In the genomic region with DNA sequence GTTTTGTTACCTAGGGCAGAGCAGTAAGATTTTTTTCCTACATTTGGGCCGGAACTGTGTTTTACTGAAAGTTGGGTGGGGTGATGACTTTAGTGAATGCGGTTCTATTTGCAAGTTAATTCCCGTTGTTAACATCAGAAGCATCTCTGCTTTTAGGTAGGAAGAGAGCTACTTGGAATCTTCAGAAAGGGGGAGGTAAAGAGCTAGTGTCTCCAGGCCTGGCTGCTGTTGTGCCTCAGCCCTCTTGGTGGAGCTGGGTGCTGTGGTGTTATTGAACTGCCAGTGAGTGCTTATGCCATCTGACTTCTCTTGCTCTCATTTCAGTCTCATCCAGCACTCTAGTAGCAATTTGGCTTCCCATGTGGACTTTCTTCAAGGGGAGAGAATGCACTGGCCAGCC, we compare ENCODE assay signal across 8 cellular contexts. TPM values are rescaled to one million over a fixed set of nuclear protein-coding genes. Genes with fewer than 3 reads are reported as not detected.
DNase-seq lines count a peak whose midpoint lies in the region; ATAC-seq, FAIRE-seq and TF ChIP-seq lines count a peak whose summit lies in the region.

No MANE protein-coding gene starts in this region.

- peak; percentile 60 for TF ChIP-seq CTCF in OCI-LY7 (conservative IDR thresholded peaks at IDR 0.05; ENCODE audit: low read length)
- TF ChIP-seq CTCF in endothelial cell of umbilical vein (IDR thresholded peaks at IDR 0.05; ENCODE audit: extremely low read depth in 1 of 2, insufficient read depth in 1 of 2, low read depth in 1 of 2, low read length in 2 of 2): peak in 1 of 2 donors; percentile 24

- H3K9ac ChIP-seq in endothelial cell of umbilical vein (replicated peaks; ENCODE audit: extremely low read depth, insufficient read depth, low read length) (no peak overlapping the region), neuronal stem cell (ENCODE audit: low read depth, low read length, poor library complexity) (no peak overlapping the region)

- H3K36me3 Mint-ChIP-seq in activated naive CD4-positive, alpha-beta T cell treated with anti-CD3 and anti-CD28 coated beads, Interleukin-2, amount 50 U/mL, for 72 hours: peaks cover 5 to 13% of the 10 kb centered on the region in 2 donors

- H3K27ac ChIP-seq in OCI-LY7 (ENCODE audit: low read depth, low read length, poor library complexity, severe bottlenecking) (no peak overlapping the region), endothelial cell of umbilical vein (ENCODE audit: insufficient read depth, low read depth, low read length) (no peak overlapping the region), neuronal stem cell (replicated peaks; ENCODE audit: low read length) (no peak overlapping the region)

- H3K79me2 ChIP-seq in OCI-LY7 (ENCODE audit: insufficient read depth, low read depth, low read length): peaks cover 27% of the 10 kb centered on the region
- H3K79me2 ChIP-seq in endothelial cell of umbilical vein (ENCODE audit: control insufficient read depth, insufficient read depth, low read length): peaks cover 24% of the 10 kb centered on the region

- H3K27ac Mint-ChIP-seq in activated naive CD4-positive, alpha-beta T cell treated with anti-CD3 and anti-CD28 coated beads, Interleukin-2, amount 50 U/mL, for 72 hours: peak overlapping the region; percentile 36 to 52

- H3K9me1 ChIP-seq in endothelial cell of umbilical vein (replicated peaks; ENCODE audit: control insufficient read depth, extremely low read depth, insufficient read depth, low read length): no peaks in the 10 kb centered on the region

- H4K8ac ChIP-seq in neuronal stem cell (ENCODE audit: low read depth, low read length): no peak overlapping the region

- H2BK15ac ChIP-seq in neuronal stem cell (ENCODE audit: low read length): no peak overlapping the region

- no TSS peak for BruUV-seq in OCI-LY7 (replicated peaks; lab: Mats Ljungman, UMichigan)
- no TSS peak for BruUV-seq in endothelial cell of umbilical vein (replicated peaks; lab: Mats Ljungman, UMichigan)

- H4K20me1 ChIP-seq in OCI-LY7 (ENCODE audit: insufficient read depth, low read length): peaks cover 8% of the 10 kb centered on the region; the same call in 1 of the 2 replicates
- no peaks in the 10 kb centered on the region for H4K20me1 ChIP-seq in endothelial cell of umbilical vein (replicated peaks; ENCODE audit: control insufficient read depth, extremely low read depth, insufficient read depth, low read length)

- no peak overlapping the region for H2BK12ac ChIP-seq in neuronal stem cell (ENCODE audit: low read length)

- H2BK5ac ChIP-seq in neuronal stem cell (ENCODE audit: low read length): no peak overlapping the region

- H3K79me1 ChIP-seq in neuronal stem cell (ENCODE audit: low read depth, low read length): peaks cover 5% of the 10 kb centered on the region

- CTCF ChIA-PET in OCI-LY7 (lab: Charles Lee; ENCODE audit: unreplicated experiment) (interaction anchor here (0.7 kb wide), 1 partner anchor 282 kb away, joined by 3 read pairs; no protein-coding TSS in a partner anchor), endothelial cell of umbilical vein (lab: Charles Lee) (interaction anchor here (0.6 to 1.4 kb wide), 5 partner anchors 9 to 123 kb away, joined by 3 to 7 read pairs (median 4); no protein-coding TSS in a partner anchor)

- no peaks in the 10 kb centered on the region for H3K9me2 ChIP-seq in OCI-LY7 (ENCODE audit: insufficient read depth, low read length)

- dilution Hi-C loops in endothelial cell of umbilical vein (cut with MboI; ENCODE audit: extremely low pct_ligation_motif_present, low sequenced_read_pairs): no loop called here

- intact Hi-C loops in OCI-LY7 (cut with micrococcal nuclease; ENCODE audit: unreplicated experiment) (loop anchor here (5.0 to 10.0 kb wide), 2 partner anchors 429 to 701 kb away; no protein-coding TSS in a partner anchor), endothelial cell of umbilical vein (cut with micrococcal nuclease) (loop anchor here (5.0 kb wide), 1 partner anchor 279 kb away; the partner anchor contains the start of gene ARTN)

- POLR2A ChIA-PET in OCI-LY7 (lab: Charles Lee) (interaction anchor here (1.4 kb wide), 1 partner anchor 11 kb away, joined by 3 read pairs; no protein-coding TSS in a partner anchor), endothelial cell of umbilical vein (lab: Charles Lee) (no interaction called here)

- H3K18ac ChIP-seq in neuronal stem cell (ENCODE audit: low read length): no peak overlapping the region

- no peaks in the 10 kb centered on the region for H3K27me3 ChIP-seq in endothelial cell of umbilical vein (ENCODE audit: control insufficient read depth in 2 of 2, insufficient read depth in 2 of 2, low read length in 2 of 2)
- H3K27me3 ChIP-seq in neuronal stem cell (ENCODE audit: control insufficient read depth in 3 of 3, insufficient read depth in 3 of 3, low read depth in 1 of 3, low read length in 3 of 3): no peaks in the 10 kb centered on the region

- H3K23ac ChIP-seq in neuronal stem cell (ENCODE audit: low read depth, low read length, poor library complexity): no peak overlapping the region

- H3K4ac ChIP-seq in neuronal stem cell (ENCODE audit: low read length): no peak overlapping the region

- H3K4me1 ChIP-seq in OCI-LY7 (ENCODE audit: insufficient read depth, low read length, poor library complexity, severe bottlenecking) (peaks cover 27% of the 10 kb centered on the region), endothelial cell of umbilical vein (ENCODE audit: control insufficient read depth, extremely low read depth, insufficient read depth, low read length) (peaks cover 16% of the 10 kb centered on the region), neuronal stem cell (ENCODE audit: control insufficient read depth in 2 of 2, insufficient read depth in 1 of 2, low read depth in 1 of 2, low read length in 2 of 2) (peaks cover 5 to 6% of the 10 kb centered on the region in 2 donors)

- H3K9me3 ChIP-seq in OCI-LY7 (ENCODE audit: low read length) (no peaks in the 10 kb centered on the region), endothelial cell of umbilical vein (replicated peaks; ENCODE audit: control insufficient read depth, insufficient read depth, low read length) (no peaks in the 10 kb centered on the region), neuronal stem cell (replicated peaks in 1 of 2; ENCODE audit: control insufficient read depth in 2 of 2, insufficient read depth in 1 of 2, low read depth in 1 of 2, low read length in 2 of 2) (no peaks in the 10 kb centered on the region)

- TF ChIP-seq POLR2A in endothelial cell of umbilical vein (IDR thresholded peaks at IDR 0.05; ENCODE audit: low read depth, low read length): no peak

- H3K4me2 ChIP-seq in OCI-LY7 (ENCODE audit: low read length) (no peak overlapping the region), endothelial cell of umbilical vein (ENCODE audit: insufficient read depth, low read length) (no peak overlapping the region), neuronal stem cell (ENCODE audit: insufficient read depth, low read length, poor library complexity, severe bottlenecking) (no peak overlapping the region)

- H2AFZ ChIP-seq in OCI-LY7 (ENCODE audit: low read length) (no peak overlapping the region), endothelial cell of umbilical vein (ENCODE audit: low read depth, low read length) (no peak overlapping the region), neuronal stem cell (ENCODE audit: low read length) (no peak overlapping the region)

- no peak overlapping the region for H3K4me3 ChIP-seq in OCI-LY7 (ENCODE audit: low read depth, low read length, poor library complexity, severe bottlenecking)
- H3K4me3 ChIP-seq in endothelial cell of umbilical vein (replicated peaks in 1 of 3; ENCODE audit: insufficient read depth in 1 of 3, low read depth in 1 of 3, low read length in 3 of 3): no peak overlapping the region
- H3K4me3 ChIP-seq in neuronal stem cell (ENCODE audit: low read length in 2 of 2): no peak overlapping the region

- no peak overlapping the region for H4K91ac ChIP-seq in neuronal stem cell (ENCODE audit: low read depth, low read length, poor library complexity)

- no peak overlapping the region for H2BK120ac ChIP-seq in neuronal stem cell (ENCODE audit: low read depth, low read length)

- no peak overlapping the region for H3K14ac ChIP-seq in neuronal stem cell (ENCODE audit: low read length)

- H3K36me3 ChIP-seq in OCI-LY7 (ENCODE audit: insufficient read depth, low read length) (peaks cover 53% of the 10 kb centered on the region), endothelial cell of umbilical vein (ENCODE audit: control insufficient read depth in 2 of 2, extremely low read depth in 1 of 2, insufficient read depth in 2 of 2, low read length in 2 of 2) (peaks cover 17 to 19% of the 10 kb centered on the region in 2 experiments), neuronal stem cell (replicated peaks in 1 of 2; ENCODE audit: control insufficient read depth in 2 of 2, insufficient read depth in 2 of 2, low read length in 2 of 2) (peaks cover 17 to 56% of the 10 kb centered on the region in 2 donors)

- H2AK5ac ChIP-seq in neuronal stem cell (ENCODE audit: low read depth, low read length): no peak overlapping the region

- DNase-seq in activated naive CD4-positive, alpha-beta T cell treated with anti-CD3 and anti-CD28 coated beads, Interleukin-2, amount 50 U/mL, for 72 hours (ENCODE audit: low spot score in 2 of 2): no peak
- no peak for DNase-seq in activated naive CD4-positive, alpha-beta T cell treated with Interleukin-2 at 50 U/mL for 16 hours
- peak; percentile 44 for DNase-seq in OCI-LY7 (ENCODE audit: low spot score)
- DNase-seq in endothelial cell of umbilical vein (ENCODE audit: low read depth, low spot score): peak; percentile 18
- peak; percentile 45 for DNase-seq in superior temporal gyrus (ENCODE audit: extremely low spot score)
- no peak for DNase-seq in frontal cortex (ENCODE audit: low spot score in 2 of 2)
- DNase-seq in neuronal stem cell (ENCODE audit: low spot score): no peak

- no CpG with 5 or more reads among the region's 3 CpGs for WGBS in neuronal stem cell (ENCODE audit: extremely low coverage in 2 of 2, insufficient read length in 2 of 2, insufficient replicate concordance in 1 of 2), 2 donors

- ATAC-seq in activated naive CD4-positive, alpha-beta T cell treated with anti-CD3 and anti-CD28 coated beads, Interleukin-2, amount 50 U/mL, for 72 hours: no peak
- ATAC-seq in GM21529 (IDR thresholded peaks at IDR 0.05; ENCODE audit: unreplicated experiment): no peak

- FAIRE-seq in endothelial cell of umbilical vein (lab: Jason Lieb, UNC): no peak
- no peak for FAIRE-seq in frontal cortex (lab: Jason Lieb, UNC)

- H3K9me3 Mint-ChIP-seq in activated naive CD4-positive, alpha-beta T cell treated with anti-CD3 and anti-CD28 coated beads, Interleukin-2, amount 50 U/mL, for 72 hours: no peaks in the 10 kb centered on the region

RNA-seq across cellular contexts. Expression of gene KDM4A, which starts 3.4 kb away (rescaled TPM):
- 10 to 100 TPM; 28.9 to 50.1 TPM for total RNA-seq in activated naive CD4-positive, alpha-beta T cell treated with anti-CD3 and anti-CD28 coated beads, Interleukin-2, amount 50 U/mL, for 72 hours
- 20.2 and 20.5 TPM in 2 replicates for total RNA-seq in OCI-LY7 (2014; rRNA removed; shearing (Covaris generic))
- total RNA-seq in OCI-LY7 (2022): 48.9 and 50.2 TPM in 2 replicates
- 46.9 and 53.3 TPM in 2 replicates for total RNA-seq in endothelial cell of umbilical vein
- polyA plus RNA-seq in endothelial cell of umbilical vein: 16.3 and 21.0 TPM in 2 replicates
- polyA plus RNA-seq in endothelial cell of umbilical vein (2011; cell fraction: cytosol; rRNA removed): 24.3 and 25.1 TPM in 2 replicates
- 47.2 and 53.0 TPM in 2 replicates for polyA plus RNA-seq in endothelial cell of umbilical vein (2011; cell fraction: nucleus; rRNA removed)
- polyA plus RNA-seq in endothelial cell of umbilical vein (2012): 27.7 and 34.9 TPM in 2 replicates
- polyA minus RNA-seq in endothelial cell of umbilical vein: 47.6 and 66.5 TPM in 2 replicates
- 16.7 TPM for polyA minus RNA-seq in endothelial cell of umbilical vein (2011; cell fraction: cytosol; rRNA and poly(A)+ RNA removed)
- 50.6 and 58.1 TPM in 2 replicates for polyA minus RNA-seq in endothelial cell of umbilical vein (2011; cell fraction: nucleus; rRNA and poly(A)+ RNA removed)
- 53.4 TPM for total RNA-seq in frontal cortex
- 24.5 TPM for polyA plus RNA-seq in neuronal stem cell (2013, experiment 1 of 2)
- polyA plus RNA-seq in neuronal stem cell (2013, experiment 2 of 2): 25.1 TPM

RNA-seq across cellular contexts. Expression of gene ST3GAL3, which starts 54.0 kb away (rescaled TPM):
- 10 to 100 TPM; 21.8 to 22.3 TPM for total RNA-seq in activated naive CD4-positive, alpha-beta T cell treated with anti-CD3 and anti-CD28 coated beads, Interleukin-2, amount 50 U/mL, for 72 hours
- 13.2 and 24.0 TPM in 2 replicates for total RNA-seq in OCI-LY7 (2014; rRNA removed; shearing (Covaris generic))
- 45.0 and 52.0 TPM in 2 replicates for total RNA-seq in OCI-LY7 (2022)
- total RNA-seq in endothelial cell of umbilical vein: 27.9 and 35.8 TPM in 2 replicates
- polyA plus RNA-seq in endothelial cell of umbilical vein: 14.3 TPM in 2 replicates
- 15.9 and 17.4 TPM in 2 replicates for polyA plus RNA-seq in endothelial cell of umbilical vein (2011; cell fraction: cytosol; rRNA removed)
- 33.3 and 34.6 TPM in 2 replicates for polyA plus RNA-seq in endothelial cell of umbilical vein (2011; cell fraction: nucleus; rRNA removed)
- 13.7 and 14.9 TPM in 2 replicates for polyA plus RNA-seq in endothelial cell of umbilical vein (2012)
- polyA minus RNA-seq in endothelial cell of umbilical vein: 28.5 and 34.0 TPM in 2 replicates
- polyA minus RNA-seq in endothelial cell of umbilical vein (2011; cell fraction: cytosol; rRNA and poly(A)+ RNA removed): 6.5 TPM
- 33.9 and 46.2 TPM in 2 replicates for polyA minus RNA-seq in endothelial cell of umbilical vein (2011; cell fraction: nucleus; rRNA and poly(A)+ RNA removed)
- total RNA-seq in frontal cortex: 34.2 TPM
- 23.9 TPM for polyA plus RNA-seq in neuronal stem cell (2013, experiment 1 of 2)
- polyA plus RNA-seq in neuronal stem cell (2013, experiment 2 of 2): 22.3 TPM

Comparison
In these comparisons a context has a peak if more than half of its experiments do, and no peak if none do; other contexts are left out.
1. DNase-seq: peak in OCI-LY7 (single experiment), endothelial cell of umbilical vein (single experiment) and superior temporal gyrus (single experiment); none in activated naive CD4-positive, alpha-beta T cell treated with anti-CD3 and anti-CD28 coated beads, Interleukin-2, amount 50 U/mL, for 72 hours (0 of 2), activated naive CD4-positive, alpha-beta T cell treated with Interleukin-2 at 50 U/mL for 16 hours (single experiment), frontal cortex (0 of 2) and neuronal stem cell (single experiment).